Comparison of ENCODE assay signal across 9 cellular contexts in genomic region chr11:15770798-15771414, GRCh38.
A peak's percentile ranks its signal among the peaks of the same experiment; 100 is the strongest.
DNase-seq lines count a peak whose midpoint lies in the region; ATAC-seq and FAIRE-seq lines count a peak whose summit lies in the region.
"Had no signal": no experiment of that assay in that cellular context is flagged by ENCODE, and none has a peak within 500 bp of the region (broad histone marks: within the 10 kb centered on the region; RNA-seq: fewer than 3 reads in every experiment).

No MANE protein-coding gene starts in this region.

- no peak overlapping the region for H3K4me3 ChIP-seq in SJSA1
- H3K4me3 ChIP-seq in small intestine (ENCODE audit: low read depth in 1 of 2, low read length in 2 of 2): no peak overlapping the region
- H3K4me3 ChIP-seq: BLaER1 treated with 17β-estradiol and CSF1 and Interleukin-3, amounts not matched to agents 10 nM and 100 nM had no signal

- H3K27me3 ChIP-seq in SJSA1 (replicated peaks) (no peaks in the 10 kb centered on the region), small intestine (ENCODE audit: control insufficient read depth in 2 of 2, insufficient read depth in 2 of 2, low read length in 2 of 2) (no peaks in the 10 kb centered on the region)
- H3K27me3 ChIP-seq: BLaER1 treated with 17β-estradiol and CSF1 and Interleukin-3, amounts not matched to agents 10 nM and 100 nM had no signal

- DNase-seq in NCI-H1417 (lab: John Stamatoyannopoulos, UW) (peak in 2 of 3 experiments; percentile 45 to 59), NCI-H1417 treated with DMSO at 0.1 percent for 48 hours (lab: John Stamatoyannopoulos, UW) (no peak), SJSA1 (ENCODE audit: low read depth in 1 of 2, low spot score in 2 of 2) (peak; percentile 66 to 69), foreskin melanocyte (peak; percentile 36), small intestine (peak; percentile 31)
- DNase-seq in activated effector memory CD4-positive, alpha-beta T cell treated with Interleukin-2 at 50 U/mL for 16 hours: no peak

- no peak for FAIRE-seq in small intestine (lab: Jason Lieb, UNC)

- no peak overlapping the region for H3K27ac ChIP-seq in SJSA1
- no peak overlapping the region for H3K27ac ChIP-seq in small intestine (ENCODE audit: low read depth in 1 of 2, low read length in 1 of 2)
- H3K27ac ChIP-seq: BLaER1 treated with 17β-estradiol and CSF1 and Interleukin-3, amounts not matched to agents 10 nM and 100 nM had no signal

- 87 to 100% (median 91%) methylated on average over 1 of the region's 1 CpG for WGBS in small intestine, 3 donors

- H3K4me1 ChIP-seq in SJSA1 (replicated peaks) (no peaks in the 10 kb centered on the region), small intestine (ENCODE audit: control insufficient read depth in 2 of 2, insufficient read depth in 1 of 2, low read depth in 1 of 2, low read length in 1 of 2) (no peaks in the 10 kb centered on the region)

- H3K9me3 ChIP-seq in SJSA1 (replicated peaks) (no peaks in the 10 kb centered on the region), small intestine (ENCODE audit: control insufficient read depth, low read depth) (no peaks in the 10 kb centered on the region)
- H3K9me3 ChIP-seq: BLaER1 treated with 17β-estradiol and CSF1 and Interleukin-3, amounts not matched to agents 10 nM and 100 nM had no signal

- ATAC-seq in HG02623 (IDR thresholded peaks at IDR 0.05; ENCODE audit: unreplicated experiment) (peak; percentile 52), GM21529 (IDR thresholded peaks at IDR 0.05; ENCODE audit: unreplicated experiment) (no peak)

- H3K36me3 ChIP-seq in SJSA1 (no peaks in the 10 kb centered on the region), small intestine (ENCODE audit: control insufficient read depth in 2 of 2, insufficient read depth in 2 of 2, low read length in 2 of 2) (no peaks in the 10 kb centered on the region)
- H3K36me3 ChIP-seq: BLaER1 treated with 17β-estradiol and CSF1 and Interleukin-3, amounts not matched to agents 10 nM and 100 nM had no signal

Comparison
In these comparisons a context has a peak if more than half of its experiments do, and no peak if none do; other contexts are left out.
1. DNase-seq: peak in NCI-H1417 (2 of 3), SJSA1 (2 of 2), foreskin melanocyte (single experiment) and small intestine (single experiment); none in NCI-H1417 treated with DMSO at 0.1 percent for 48 hours (single experiment) and activated effector memory CD4-positive, alpha-beta T cell treated with Interleukin-2 at 50 U/mL for 16 hours (single experiment).